Comparison of ENCODE assay signal across 8 cellular contexts in genomic region chr10:102673961-102674511, GRCh38. TPM values are rescaled to one million over a fixed set of nuclear protein-coding genes. Genes with fewer than 3 reads are reported as not detected.
A peak's percentile ranks its signal among the peaks of the same experiment; 100 is the strongest.
DNase-seq lines count a peak whose midpoint lies in the region; ATAC-seq, FAIRE-seq and TF ChIP-seq lines count a peak whose summit lies in the region.

No MANE protein-coding gene starts in this region.

- POLR2A ChIA-PET in activated B cell treated with CpG ODN at 0.5 μM for 24 hours (lab: Charles Lee) = interaction anchor here (0.9 to 4.4 kb wide), 3 partner anchors 22 to 32 kb away, joined by 3 to 78 read pairs (median 30); partner anchors contain the start of gene TRIM8

- H3K9ac ChIP-seq in kidney (ENCODE audit: low read length in 2 of 2) (peak overlapping the region; percentile 9 to 49), smooth muscle cell (ENCODE audit: low read depth) (peak overlapping the region; percentile 53)

- H3K27ac Mint-ChIP-seq in activated B cell treated with CpG ODN at 0.5 μM for 24 hours = no peak overlapping the region

- H3K27ac ChIP-seq in caudate nucleus (ENCODE audit: low read depth, low read length) (peak overlapping the region; percentile 93), kidney (ENCODE audit: low read depth in 2 of 2, low read length in 2 of 2) (peak overlapping the region; percentile 69 to 91), smooth muscle cell (ENCODE audit: low read depth) (peak overlapping the region; percentile 94)

- H3K9me3 Mint-ChIP-seq in activated B cell treated with CpG ODN at 0.5 μM for 24 hours = no peaks in the 10 kb centered on the region

- peak overlapping the region; percentile 80 for H3K4me2 ChIP-seq in smooth muscle cell

- ATAC-seq in HG02981 (IDR thresholded peaks at IDR 0.05; ENCODE audit: unreplicated experiment) = peak; percentile 48
- ATAC-seq in activated B cell treated with CpG ODN at 0.5 μM for 24 hours (ENCODE audit: low read depth) = peak; percentile 67

- H3K79me2 ChIP-seq in smooth muscle cell (ENCODE audit: low read depth) = no peaks in the 10 kb centered on the region

- peaks cover 36% of the 10 kb centered on the region for H3F3A ChIP-seq in smooth muscle cell (ENCODE audit: low read depth)

- H4K20me1 ChIP-seq in smooth muscle cell (ENCODE audit: low read depth) = no peaks in the 10 kb centered on the region

- no peaks in the 10 kb centered on the region for H3K27me3 ChIP-seq in smooth muscle cell (ENCODE audit: low read depth)

- H3K4me1 ChIP-seq in kidney (ENCODE audit: control insufficient read depth in 1 of 2, insufficient read depth in 1 of 2, low read depth in 1 of 2, low read length in 2 of 2) (peaks cover 51 to 62% of the 10 kb centered on the region in 2 donors), smooth muscle cell (ENCODE audit: low read depth) (peaks cover 70% of the 10 kb centered on the region)

- TF ChIP-seq CTCF in activated B cell treated with CpG ODN at 0.5 μM for 24 hours (IDR thresholded peaks at IDR 0.05) (no peak), kidney (IDR thresholded peaks at IDR 0.05; ENCODE audit: borderline replicate concordance, extremely low read depth, insufficient read depth) (no peak), smooth muscle cell (IDR thresholded peaks at IDR 0.05; ENCODE audit: borderline replicate concordance, insufficient read depth, poor library complexity, severe bottlenecking) (no peak)

- peak overlapping the region; percentile 64 for H3K4me3 Mint-ChIP-seq in activated B cell treated with CpG ODN at 0.5 μM for 24 hours

- intact Hi-C loops in activated B cell treated with CpG ODN at 0.5 μM for 24 hours (cut with micrococcal nuclease) (no loop called here), kidney (cut with DNase I) (no loop called here)

- H3K4me1 Mint-ChIP-seq in activated B cell treated with CpG ODN at 0.5 μM for 24 hours = peaks cover 45% of the 10 kb centered on the region

- H3K36me3 ChIP-seq in kidney (ENCODE audit: control insufficient read depth in 1 of 2, insufficient read depth in 2 of 2, low read length in 2 of 2) = no peaks in the 10 kb centered on the region
- H3K36me3 ChIP-seq in smooth muscle cell (ENCODE audit: low read depth) = no peaks in the 10 kb centered on the region

- no peak for FAIRE-seq in kidney (lab: Jason Lieb, UNC)

- no peaks in the 10 kb centered on the region for H3K9me3 ChIP-seq in kidney (ENCODE audit: control insufficient read depth in 1 of 2, low read length in 2 of 2)
- no peaks in the 10 kb centered on the region for H3K9me3 ChIP-seq in smooth muscle cell (replicated peaks; ENCODE audit: low read depth)

- 13% methylated on average over 17 of the region's 18 CpGs for whole genome bisulfite sequencing in smooth muscle cell (ENCODE audit: low lambda C conversion rate)

- CTCF ChIA-PET in activated B cell treated with CpG ODN at 0.5 μM for 24 hours (lab: Charles Lee) = interaction anchor here (0.6 to 1.5 kb wide), 2 partner anchors 29 to 40 kb away, joined by 5 to 7 read pairs; partner anchors contain the start of genes ARL3, SFXN2 and TRIM8

- peak; percentile 72 for DNase-seq in AG20443 (ENCODE audit: low spot score)
- DNase-seq in activated B cell treated with CpG ODN at 0.5 μM for 24 hours = no peak
- peak in 52 of 61 donors; percentile 33 to 87 (median 58) for DNase-seq in caudate nucleus (lab: John Stamatoyannopoulos, UW)
- DNase-seq in kidney = peak; percentile 89
- no peak for DNase-seq in smooth muscle cell (lab: John Stamatoyannopoulos, UW; ENCODE audit: unreplicated experiment)
- no peak for DNase-seq in NCI-H226
- no peak for DNase-seq in SW 1271 (lab: John Stamatoyannopoulos, UW)

- H3K4me3 ChIP-seq in kidney (ENCODE audit: low read length in 2 of 2) = peak overlapping the region; percentile 27 to 57
- H3K4me3 ChIP-seq in smooth muscle cell = peak overlapping the region; percentile 14

- no peak overlapping the region for H2AFZ ChIP-seq in smooth muscle cell (ENCODE audit: low read depth)

- H3K36me3 Mint-ChIP-seq in activated B cell treated with CpG ODN at 0.5 μM for 24 hours (ENCODE audit: low read depth) = no peaks in the 10 kb centered on the region

- H3K27me3 Mint-ChIP-seq in activated B cell treated with CpG ODN at 0.5 μM for 24 hours = no peaks in the 10 kb centered on the region

RNA-seq across cellular contexts. Expression of gene TRIM8, which starts 29.8 kb away (rescaled TPM):
- 48.2 and 52.5 TPM in 2 replicates for total RNA-seq in activated B cell treated with CpG ODN at 0.5 μM for 24 hours
- 198 TPM for total RNA-seq in kidney
- polyA plus RNA-seq in kidney (ENCODE audit: insufficient read depth, low read depth, low replicate concordance) = 160 TPM
- total RNA-seq in smooth muscle cell = 64.1 and 78.8 TPM in 2 replicates
- 77.8 and 78.0 TPM in 2 replicates for polyA plus RNA-seq in smooth muscle cell

RNA-seq across cellular contexts. Expression of gene ARL3, which starts 40.2 kb away (rescaled TPM):
- total RNA-seq in activated B cell treated with CpG ODN at 0.5 μM for 24 hours (4.1 and 5.1 TPM in 2 replicates), kidney (16.3 TPM), smooth muscle cell (12.7 and 14.1 TPM in 2 replicates)
- polyA plus RNA-seq in kidney (ENCODE audit: insufficient read depth, low read depth, low replicate concordance) (28.8 TPM), smooth muscle cell (30.2 and 31.0 TPM in 2 replicates)

RNA-seq across cellular contexts. Expression of gene SFXN2, which starts 40.4 kb away (rescaled TPM):
- total RNA-seq in activated B cell treated with CpG ODN at 0.5 μM for 24 hours (22.1 and 28.9 TPM in 2 replicates), kidney (17.3 TPM), smooth muscle cell (2.6 and 2.9 TPM in 2 replicates)
- polyA plus RNA-seq in kidney (ENCODE audit: insufficient read depth, low read depth, low replicate concordance) (72.1 TPM), smooth muscle cell (1.7 and 2.0 TPM in 2 replicates)

Comparison
In these comparisons a context has a peak if more than half of its experiments do, and no peak if none do; other contexts are left out.
1. DNase-seq: peak in AG20443 (single experiment), caudate nucleus (52 of 61) and kidney (single experiment); none in activated B cell treated with CpG ODN at 0.5 μM for 24 hours (single experiment), smooth muscle cell (single experiment), NCI-H226 (single experiment) and SW 1271 (0 of 2).
2. Peak in every context shown above with its lines, with median percentiles within 50 percentile points of each other: H3K27ac ChIP-seq.